In genomic region chr6:141413196-141413595, GRCh38 we compare ENCODE assay signal across 18 cellular contexts.
"Had no signal": no experiment of that assay in that cellular context is flagged by ENCODE, and none has a peak within 500 bp of the region (broad histone marks: within the 10 kb centered on the region; RNA-seq: fewer than 3 reads in every experiment).

No MANE protein-coding gene starts in this region.

- H3K4me1 Mint-ChIP-seq: activated CD8-positive, alpha-beta memory T cell treated with anti-CD3 and anti-CD28 coated beads, Interleukin-2, amount 10 ng/mL, durations not matched to agents 7 days and 5 days; activated naive CD8-positive, alpha-beta T cell treated with anti-CD3 and anti-CD28 coated beads, Interleukin-2, amount 50 U/mL, for 24 hours; naive B cell; T-helper 17 cell had no signal

- H3K36me3 ChIP-seq: ascending aorta, tibial artery, uterus, WERI-Rb-1 had no signal

- H3K9ac ChIP-seq: parathyroid adenoma had no signal

- H3K4me3 Mint-ChIP-seq: activated CD8-positive, alpha-beta memory T cell treated with anti-CD3 and anti-CD28 coated beads, Interleukin-2, amount 10 ng/mL, durations not matched to agents 7 days and 5 days; activated naive CD4-positive, alpha-beta T cell treated with anti-CD3 and anti-CD28 coated beads for 36 hours; activated naive CD8-positive, alpha-beta T cell treated with anti-CD3 and anti-CD28 coated beads, Interleukin-2, amount 50 U/mL, for 24 hours; naive B cell; T-helper 17 cell had no signal

- H3K27ac Mint-ChIP-seq: activated CD8-positive, alpha-beta memory T cell treated with anti-CD3 and anti-CD28 coated beads, Interleukin-2, amount 10 ng/mL, durations not matched to agents 7 days and 5 days; activated naive CD4-positive, alpha-beta T cell treated with anti-CD3 and anti-CD28 coated beads for 36 hours; activated naive CD8-positive, alpha-beta T cell treated with anti-CD3 and anti-CD28 coated beads, Interleukin-2, amount 50 U/mL, for 24 hours; activated T-helper 2 cell treated with anti-CD3 and anti-CD28 coated beads, Interferon-gamma antibody, Interleukin-2, Interleukin-4, amounts not matched to agents 10 μg/mL and 5 μg/mL and 100 μg/mL, durations not matched to agents 14 hours and 24 hours and 36 hours; naive B cell; T-helper 17 cell had no signal

- H3K27me3 Mint-ChIP-seq: activated CD8-positive, alpha-beta memory T cell treated with anti-CD3 and anti-CD28 coated beads, Interleukin-2, amount 10 ng/mL, durations not matched to agents 7 days and 5 days; activated naive CD8-positive, alpha-beta T cell treated with anti-CD3 and anti-CD28 coated beads, Interleukin-2, amount 50 U/mL, for 24 hours; naive B cell; T-helper 17 cell had no signal

- ATAC-seq: activated CD8-positive, alpha-beta memory T cell treated with anti-CD3 and anti-CD28 coated beads, Interleukin-2, amount 10 ng/mL, durations not matched to agents 7 days and 5 days; activated naive CD8-positive, alpha-beta T cell treated with anti-CD3 and anti-CD28 coated beads, Interleukin-2, amount 50 U/mL, for 24 hours; foreskin keratinocyte; left colon; T-helper 17 cell had no signal

- H3K27me3 ChIP-seq: ascending aorta, foreskin keratinocyte, tibial artery, uterus had no signal

- H3K4me3 ChIP-seq: ascending aorta, tibial artery, uterus had no signal

- DNase-seq: activated CD4-positive, alpha-beta T cell treated with anti-CD3 and anti-CD28 coated beads, Interleukin-2, amount 50 U/mL, for 48 hours; activated CD8-positive, alpha-beta memory T cell treated with anti-CD3 and anti-CD28 coated beads, Interleukin-2, amount 10 ng/mL, durations not matched to agents 7 days and 5 days; activated naive CD4-positive, alpha-beta T cell treated with anti-CD3 and anti-CD28 coated beads for 36 hours; activated naive CD8-positive, alpha-beta T cell treated with anti-CD3 and anti-CD28 coated beads, Interleukin-2, amount 50 U/mL, for 24 hours; activated T-cell treated with anti-CD3 and anti-CD28 coated beads, Interleukin-2, amount 50 U/mL, for 1 hour; foreskin keratinocyte; left colon; naive B cell; stimulated activated CD4-positive, alpha-beta T cell treated with anti-CD3 and anti-CD28 coated beads, Interleukin-15, amount 100 ng/mL, for 24 hours; stimulated activated CD4-positive, alpha-beta T cell treated with anti-CD3 and anti-CD28 coated beads, Interleukin-4, amount 100 ng/mL, for 1 hour; stimulated activated naive CD4-positive, alpha-beta T cell; T-helper 17 cell; tibial artery; uterus; WERI-Rb-1 had no signal

- H3K4me1 ChIP-seq: ascending aorta, parathyroid adenoma, uterus had no signal

- H2AFZ ChIP-seq: parathyroid adenoma had no signal

- H3K27ac ChIP-seq: ascending aorta, foreskin keratinocyte, parathyroid adenoma, tibial artery, uterus, WERI-Rb-1 had no signal

- H3K9me3 ChIP-seq: uterus had no signal

- H3K79me2 ChIP-seq: parathyroid adenoma had no signal
